In genomic region chr7:52917982-52918578, GRCh38 we compare ENCODE assay signal across 13 cellular contexts.
A peak's percentile ranks its signal among the peaks of the same experiment; 100 is the strongest.
DNase-seq lines count a peak whose midpoint lies in the region; ATAC-seq and TF ChIP-seq lines count a peak whose summit lies in the region.
"Had no signal": no experiment of that assay in that cellular context is flagged by ENCODE, and none has a peak within 500 bp of the region (broad histone marks: within the 10 kb centered on the region; RNA-seq: fewer than 3 reads in every experiment).

No MANE protein-coding gene starts in this region.

- no peaks in the 10 kb centered on the region for H3K4me1 ChIP-seq in H9 (ENCODE audit: insufficient read depth, low read length)
- H3K4me1 ChIP-seq in Panc1 (ENCODE audit: control insufficient read depth, insufficient read depth, low read length), result no peaks in the 10 kb centered on the region
- no peaks in the 10 kb centered on the region for H3K4me1 ChIP-seq in hepatocyte (ENCODE audit: insufficient read depth)
- H3K4me1 ChIP-seq: Peyer's patch had no signal

- no peak overlapping the region for H2BK120ac ChIP-seq in H9 (ENCODE audit: low read depth, low read length, poor library complexity, severe bottlenecking)

- TF ChIP-seq CTCF in C4-2B (conservative IDR thresholded peaks at IDR 0.05), result peak; percentile 89
- TF ChIP-seq CTCF in H9 (conservative IDR thresholded peaks at IDR 0.05), result peak; percentile 83
- peak; percentile 78 for TF ChIP-seq CTCF in Panc1 (IDR thresholded peaks at IDR 0.05)
- peak; percentile 49 for TF ChIP-seq CTCF in hepatocyte (IDR thresholded peaks at IDR 0.05; ENCODE audit: poor library complexity)
- no peak for TF ChIP-seq CTCF in GM20000 (IDR thresholded peaks at IDR 0.05; ENCODE audit: extremely low read depth, missing control alignments)

- H4K8ac ChIP-seq in H9 (replicated peaks; ENCODE audit: insufficient read length, low read depth, low read length), result no peak overlapping the region

- H2BK12ac ChIP-seq in H9 (ENCODE audit: insufficient read length, low read depth, low read length), result no peak overlapping the region

- no peak overlapping the region for H3K27ac Mint-ChIP-seq in H9
- H3K27ac Mint-ChIP-seq: activated CD4-positive, alpha-beta T cell treated with anti-CD3 and anti-CD28 coated beads, Interleukin-2, amount 10 ng/mL, durations not matched to agents 24 days and 14 days; CD8-positive, alpha-beta T cell had no signal

- no peak overlapping the region for H4K5ac ChIP-seq in H9 (ENCODE audit: insufficient read length, low read depth, low read length)

- no peaks in the 10 kb centered on the region for H3K23me2 ChIP-seq in H9 (ENCODE audit: insufficient read length, low read depth, low read length, poor library complexity, severe bottlenecking)

- H3K4ac ChIP-seq in H9 (ENCODE audit: low read depth, low read length), result no peak overlapping the region

- peaks cover 19 to 23% of the 10 kb centered on the region in 2 experiments for H3K4me1 Mint-ChIP-seq in H9
- H3K4me1 Mint-ChIP-seq: activated CD4-positive, alpha-beta T cell treated with anti-CD3 and anti-CD28 coated beads, Interleukin-2, amount 10 ng/mL, durations not matched to agents 24 days and 14 days had no signal

- H3K27me3 ChIP-seq in H9 (ENCODE audit: insufficient read depth, low read length), result no peaks in the 10 kb centered on the region
- H3K27me3 ChIP-seq in Panc1 (ENCODE audit: control insufficient read depth, insufficient read depth, low read length), result 0 out of 2 replicates have a peak, but pooled peaks cover 2% of the 10 kb centered on the region
- H3K27me3 ChIP-seq in hepatocyte, result no peaks in the 10 kb centered on the region
- H3K27me3 ChIP-seq: Peyer's patch had no signal

- H3K27ac ChIP-seq in C4-2B (no peak overlapping the region), H9 (ENCODE audit: insufficient read length, low read depth, low read length) (no peak overlapping the region), Panc1 (ENCODE audit: low read length) (no peak overlapping the region), hepatocyte (no peak overlapping the region)
- H3K27ac ChIP-seq: Peyer's patch had no signal

- no peaks in the 10 kb centered on the region for H4K20me1 ChIP-seq in H9 (ENCODE audit: control insufficient read depth, insufficient read depth, insufficient read length)
- H4K20me1 ChIP-seq in hepatocyte (ENCODE audit: insufficient read depth, poor library complexity, severe bottlenecking), result no peaks in the 10 kb centered on the region

- no peak overlapping the region for H3K23ac ChIP-seq in H9 (ENCODE audit: insufficient read length, low read depth, low read length)

- DNase-seq in H9, result peak; percentile 38
- peak; percentile 2 for DNase-seq in Panc1 (ENCODE audit: low read depth, low spot score)
- DNase-seq in hepatocyte (ENCODE audit: low spot score), result peak; percentile 23
- DNase-seq in pons (ENCODE audit: low spot score), result no peak
- no peak for DNase-seq in GM20000 (ENCODE audit: low spot score)
- DNase-seq: activated CD4-positive, alpha-beta T cell treated with anti-CD3 and anti-CD28 coated beads, Interleukin-2, amount 10 ng/mL, durations not matched to agents 24 days and 14 days; activated gamma-delta T cell treated with Interleukin-2 at 50 U/mL for 16 hours; CD8-positive, alpha-beta T cell; Peyer's patch had no signal

- no peaks in the 10 kb centered on the region for H3K9me2 ChIP-seq in hepatocyte (replicated peaks; ENCODE audit: insufficient read depth)

- H3K9ac ChIP-seq in H9 (ENCODE audit: extremely low read depth, insufficient read length, low read length), result no peak overlapping the region

- POLR2A ChIA-PET in Panc1 (lab: Charles Lee), result no interaction called here

- H4K91ac ChIP-seq in H9 (ENCODE audit: insufficient read length, low read depth, low read length), result no peak overlapping the region

- H3K36me3 ChIP-seq in Panc1 (ENCODE audit: control insufficient read depth, insufficient read depth, low read length) (no peaks in the 10 kb centered on the region), hepatocyte (replicated peaks; ENCODE audit: insufficient read depth, low read depth) (no peaks in the 10 kb centered on the region)
- H3K36me3 ChIP-seq: Peyer's patch had no signal

- H2AFZ ChIP-seq in H9 (ENCODE audit: low read length) (no peak overlapping the region), hepatocyte (no peak overlapping the region)

- H2AK5ac ChIP-seq in H9 (ENCODE audit: insufficient read length, low read length), result no peak overlapping the region

- no peak overlapping the region for H2BK20ac ChIP-seq in H9 (ENCODE audit: low read depth, low read length, poor library complexity, severe bottlenecking)

- no peak overlapping the region for H3K18ac ChIP-seq in H9 (ENCODE audit: insufficient read length, low read depth, low read length)

- H3K9me3 ChIP-seq in H9 (ENCODE audit: control insufficient read depth, low read depth, low read length), result no peaks in the 10 kb centered on the region
- no peaks in the 10 kb centered on the region for H3K9me3 ChIP-seq in Panc1 (ENCODE audit: control insufficient read depth, insufficient read depth, low read depth, low read length)
- no peaks in the 10 kb centered on the region for H3K9me3 ChIP-seq in hepatocyte (ENCODE audit: low read depth)
- H3K9me3 ChIP-seq: mucosa of descending colon, Peyer's patch had no signal

- no peak overlapping the region for H3K4me3 ChIP-seq in Panc1 (ENCODE audit: low read depth in 2 of 2, low read length in 2 of 2)
- H3K4me3 ChIP-seq in hepatocyte, result no peak overlapping the region
- H3K4me3 ChIP-seq: mucosa of descending colon, Peyer's patch had no signal

- H3K36me3 Mint-ChIP-seq in H9 (ENCODE audit: insufficient read depth in 1 of 3, low read depth in 3 of 3), result peaks cover 0 to 7% (median 0%) of the 10 kb centered on the region in 3 experiments; a peak in 2 of 7 replicates
- H3K36me3 Mint-ChIP-seq: CD8-positive, alpha-beta T cell had no signal

- in situ Hi-C loops in Panc1 (cut with HindIII; ENCODE audit: low pct_unique_long_range_greater_than_20kb, low sequenced_read_pairs), result no loop called here

- WGBS in H9 (ENCODE audit: extremely low coverage, insufficient read length, low lambda C conversion rate), result no CpG with 5 or more reads among the region's 7 CpGs
- 65% methylated on average over 7 of the region's 7 CpGs for whole genome bisulfite sequencing in hepatocyte (ENCODE audit: low lambda C conversion rate, missing lambda C conversion rate)

- no peak overlapping the region for H3K14ac ChIP-seq in H9 (ENCODE audit: insufficient read depth, low read length)

- no peak overlapping the region for H3K4me3 Mint-ChIP-seq in H9
- H3K4me3 Mint-ChIP-seq: activated CD4-positive, alpha-beta T cell treated with anti-CD3 and anti-CD28 coated beads, Interleukin-2, amount 10 ng/mL, durations not matched to agents 24 days and 14 days; CD8-positive, alpha-beta T cell had no signal

- H2BK5ac ChIP-seq in H9 (ENCODE audit: insufficient read length, low read length), result no peak overlapping the region

- peaks cover under 1 to 5% of the 10 kb centered on the region in 2 experiments for H3K9me3 Mint-ChIP-seq in H9

- no peak overlapping the region for H3T11ph ChIP-seq in H9 (ENCODE audit: low read length)

- intact Hi-C loops in Panc1 (cut with micrococcal nuclease; ENCODE audit: unreplicated experiment), result no loop called here

- ATAC-seq in Panc1 (no peak), HG02610 (IDR thresholded peaks at IDR 0.05; ENCODE audit: unreplicated experiment) (no peak), HG02571 (IDR thresholded peaks at IDR 0.05; ENCODE audit: unreplicated experiment) (no peak)
- ATAC-seq: CD8-positive, alpha-beta T cell; mucosa of descending colon had no signal

- CTCF ChIA-PET in Panc1 (lab: Charles Lee), result interaction anchor here (0.6 kb wide), 1 partner anchor 1084 kb away, joined by 3 read pairs; no protein-coding TSS in a partner anchor

- no peaks in the 10 kb centered on the region for H3K79me1 ChIP-seq in H9 (ENCODE audit: insufficient read depth, low read depth, low read length, poor library complexity, severe bottlenecking)

- H3K4me2 ChIP-seq in H9 (ENCODE audit: insufficient read depth, insufficient read length, low read length), result no peak overlapping the region
- no peak overlapping the region for H3K4me2 ChIP-seq in hepatocyte

- H3K79me2 ChIP-seq in H9 (ENCODE audit: insufficient read depth, low read length), result no peaks in the 10 kb centered on the region
- H3K79me2 ChIP-seq in hepatocyte, result no peaks in the 10 kb centered on the region

- H2BK15ac ChIP-seq in H9 (ENCODE audit: low read depth, low read length), result no peak overlapping the region

- H3K27me3 Mint-ChIP-seq in H9 (ENCODE audit: low read depth), result no peaks in the 10 kb centered on the region
- H3K27me3 Mint-ChIP-seq: activated CD4-positive, alpha-beta T cell treated with anti-CD3 and anti-CD28 coated beads, Interleukin-2, amount 10 ng/mL, durations not matched to agents 24 days and 14 days had no signal

- no peak overlapping the region for H3K56ac ChIP-seq in H9 (ENCODE audit: insufficient read length, low read depth, low read length)

- no TSS peak for BruUV-seq in Panc1 (replicated peaks; lab: Mats Ljungman, UMichigan)

Comparison
In these comparisons a context has a peak if more than half of its experiments do, and no peak if none do; other contexts are left out.
1. DNase-seq: peak in H9 (single experiment), Panc1 (single experiment) and hepatocyte (single experiment); none in pons (single experiment) and GM20000 (single experiment).